ENCODE assay signal across 28 cellular contexts in the genomic region with DNA sequence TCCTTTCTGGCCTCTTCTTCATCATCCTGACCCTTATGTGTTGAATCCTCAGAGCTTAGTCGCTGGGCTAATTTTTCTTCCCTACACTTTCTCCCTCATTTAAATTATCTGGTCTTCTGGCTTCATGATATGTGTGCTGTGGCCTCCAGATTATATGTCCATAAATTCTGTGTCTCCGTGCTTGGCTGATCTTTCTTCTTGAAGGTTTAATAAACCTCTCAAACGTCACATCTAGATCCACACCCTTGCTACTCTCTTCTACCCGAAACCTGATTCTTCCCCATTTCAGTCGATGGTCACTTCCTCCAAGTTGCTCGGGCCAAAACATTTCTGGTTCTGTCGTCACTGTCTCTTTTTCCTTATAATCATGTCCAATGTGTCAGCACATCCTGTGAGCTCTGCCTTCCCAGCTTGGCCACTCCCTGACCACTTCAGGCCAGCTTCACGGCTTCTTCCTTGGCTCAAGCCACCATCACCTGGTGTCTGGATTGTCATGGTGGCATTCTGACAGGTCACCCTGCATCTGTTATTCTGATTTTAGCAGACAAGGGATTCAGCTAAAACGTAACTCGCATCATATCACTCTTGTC. TPM values are rescaled to one million over a fixed set of nuclear protein-coding genes. Genes with fewer than 3 reads are reported as not detected.
DNase-seq lines count a peak whose midpoint lies in the region; ATAC-seq, FAIRE-seq and TF ChIP-seq lines count a peak whose summit lies in the region.
"Had no signal": no experiment of that assay in that cellular context is flagged by ENCODE, and none has a peak within 500 bp of the region (broad histone marks: within the 10 kb centered on the region; RNA-seq: fewer than 3 reads in every experiment).

No MANE protein-coding gene starts in this region.

- H3K4me3 ChIP-seq in right atrium auricular region (no peak overlapping the region), heart left ventricle (no peak overlapping the region), psoas muscle (no peak overlapping the region)
- H3K4me3 ChIP-seq: ascending aorta, thoracic aorta had no signal

- TF ChIP-seq POLR2A in heart left ventricle (IDR thresholded peaks at IDR 0.05) (no peak), GM12891 (IDR thresholded peaks at IDR 0.05; ENCODE audit: low read depth, low read length) (no peak)

- TF ChIP-seq CTCF in right atrium auricular region (IDR thresholded peaks at IDR 0.05) (no peak), heart left ventricle (IDR thresholded peaks at IDR 0.05) (no peak), psoas muscle (IDR thresholded peaks at IDR 0.05) (no peak)

- DNase-seq in Right ventricle myocardium inferior (ENCODE audit: missing footprints) (no peak), right atrium auricular region (ENCODE audit: low spot score) (no peak), heart left ventricle (peak in 4 of 5 donors; percentile 25 to 47 (median 32)), midbrain (lab: John Stamatoyannopoulos, UW) (peak; percentile 36), DMS 273 (lab: John Stamatoyannopoulos, UW; ENCODE audit: unreplicated experiment) (no peak), GM12891 (ENCODE audit: insufficient read length, low spot score) (no peak), psoas muscle (no peak)
- DNase-seq: 8988T; activated CD4-positive, alpha-beta T cell treated with anti-CD3 and anti-CD28 coated beads for 48 hours; activated T-cell treated with anti-CD3 and anti-CD28 coated beads, Interleukin-2, amount 50 U/mL, for 72 hours; effector CD8-positive, alpha-beta T cell; foreskin melanocyte; mesendoderm; NCI-H187; NCI-H2227 treated with DMSO at 0.1 percent for 48 hours; NCI-H82; PC-3; SHP77 treated with DMSO at 0.1 percent for 48 hours had no signal

- H3K9me3 ChIP-seq in right atrium auricular region: no peaks in the 10 kb centered on the region
- H3K9me3 ChIP-seq in heart left ventricle: no peaks in the 10 kb centered on the region
- no peaks in the 10 kb centered on the region for H3K9me3 ChIP-seq in psoas muscle
- H3K9me3 ChIP-seq: ascending aorta, thoracic aorta had no signal

- H3K27me3 ChIP-seq in right atrium auricular region: no peaks in the 10 kb centered on the region
- H3K27me3 ChIP-seq in heart left ventricle: peaks cover 0 to 9% (median 0%) of the 10 kb centered on the region in 9 donors
- H3K27me3 ChIP-seq in psoas muscle (ENCODE audit: insufficient read depth in 3 of 3, low read length in 2 of 3): peaks cover 0 to 1% (median 0%) of the 10 kb centered on the region in 3 donors
- H3K27me3 ChIP-seq: ascending aorta had no signal

- no peaks in the 10 kb centered on the region for H3K4me1 ChIP-seq in right atrium auricular region
- peaks cover 0 to 13% (median 0%) of the 10 kb centered on the region in 12 donors for H3K4me1 ChIP-seq in heart left ventricle
- no peaks in the 10 kb centered on the region for H3K4me1 ChIP-seq in psoas muscle
- H3K4me1 ChIP-seq: ascending aorta had no signal

- H3K27ac ChIP-seq in right atrium auricular region: peak overlapping the region in 1 of 2 donors; percentile 10
- H3K27ac ChIP-seq in heart left ventricle: peak overlapping the region in 1 of 12 donors; percentile 84
- no peak overlapping the region for H3K27ac ChIP-seq in psoas muscle
- H3K27ac ChIP-seq: ascending aorta, KMS-11, thoracic aorta had no signal

- peak; percentile 45 for ATAC-seq in Right ventricle myocardium inferior
- peak; percentile 21 to 73 (median 60) for ATAC-seq in heart left ventricle
- ATAC-seq in GM21528 (IDR thresholded peaks at IDR 0.05; ENCODE audit: low FRiP score, unreplicated experiment): no peak
- ATAC-seq in psoas muscle: no peak
- ATAC-seq: activated T-cell treated with anti-CD3 and anti-CD28 coated beads, Interleukin-2, amount 50 U/mL, for 72 hours; PC-3; T-cell had no signal

- intact Hi-C loops in Right ventricle myocardium inferior (cut with DNase I) (loop anchor here (5.0 kb wide), 1 partner anchor 344 kb away; the partner anchor contains the start of gene ZNF669), heart left ventricle (cut with DNase I) (no loop called here), psoas muscle (cut with DNase I) (no loop called here)

- WGBS in heart left ventricle, 4 donors: 73 to 75% (median 74%) methylated on average over 10 of the region's 10 CpGs
- whole genome bisulfite sequencing in psoas muscle, 3 donors: 55 to 66% (median 64%) methylated on average over 10 of the region's 10 CpGs

- H3K36me3 ChIP-seq in right atrium auricular region (no peaks in the 10 kb centered on the region), heart left ventricle (peaks cover 0 to 5% (median 0%) of the 10 kb centered on the region in 9 donors), psoas muscle (ENCODE audit: insufficient read depth in 1 of 2, low read depth in 1 of 2) (no peaks in the 10 kb centered on the region)
- H3K36me3 ChIP-seq: ascending aorta, thoracic aorta had no signal

- FAIRE-seq in GM12891 (lab: Jason Lieb, UNC): no peak
- FAIRE-seq: keratinocyte had no signal

TF ChIP-seq in GM12891, 5 proteins besides CTCF, POLR2A, EP300 and RAD21:
- TF ChIP-seq SPI1 (IDR thresholded peaks at IDR 0.05; ENCODE audit: low read depth, low read length): no peak
- no peak for TF ChIP-seq POU2F2 (IDR thresholded peaks at IDR 0.05; ENCODE audit: low read depth, low read length)
- TF ChIP-seq TAF1 (IDR thresholded peaks at IDR 0.05; ENCODE audit: low read depth, low read length): no peak
- no peak for TF ChIP-seq PAX5 (IDR thresholded peaks at IDR 0.05; ENCODE audit: insufficient read depth, low read length, severe bottlenecking)
- TF ChIP-seq POLR2AphosphoS5 (IDR thresholded peaks at IDR 0.05; ENCODE audit: low read depth, low read length): no peak

RNA-seq across cellular contexts. Expression of gene OR2B11, which starts 12.0 kb away (rescaled TPM):
- total RNA-seq in Right ventricle myocardium inferior (not detected), right atrium auricular region (not detected), heart left ventricle (not detected), psoas muscle (not detected)
- polyA plus RNA-seq in heart left ventricle (not detected), psoas muscle (not detected)
- polyA plus RNA-seq in GM12891 (2012; ENCODE audit: low read depth, missing spikeins): not detected
- total RNA-seq: ascending aorta, cerebellum, HT1080, PC-3, T-cell, thoracic aorta had no signal
- polyA plus RNA-seq: esophagus, keratinocyte, neural cell had no signal

RNA-seq across cellular contexts. Expression of gene NLRP3, which starts 29.9 kb away (rescaled TPM):
- total RNA-seq in Right ventricle myocardium inferior (1.2 TPM), right atrium auricular region (1 to 10 TPM; 1.0 to 1.3 TPM), heart left ventricle (1 to 10 TPM in 3 of 9 donors, under 1 TPM in 6; 0.40 to 8.3 (median 0.60) TPM), psoas muscle (under 1 TPM; 0.27 to 0.98 (median 0.55) TPM)
- polyA plus RNA-seq in heart left ventricle (under 1 TPM; 0.19 to 0.64 TPM), psoas muscle (under 1 TPM; 0.07 to 0.22 (median 0.16) TPM)
- 0.14 TPM for polyA plus RNA-seq in GM12891 (2012; ENCODE audit: low read depth, missing spikeins)

Comparison
In these comparisons a context has a peak if more than half of its experiments do, and no peak if none do; other contexts are left out.
1. DNase-seq: peak in heart left ventricle (4 of 5) and midbrain (single experiment); none in Right ventricle myocardium inferior (single experiment), right atrium auricular region (single experiment), DMS 273 (single experiment), GM12891 (single experiment) and psoas muscle (0 of 2).
2. ATAC-seq: peak in Right ventricle myocardium inferior (single experiment) and heart left ventricle (4 of 4); none in GM21528 (single experiment) and psoas muscle (0 of 4).